ENCODE assay signal across 28 cellular contexts in genomic region chr16:49574826-49575225, GRCh38.
DNase-seq lines count a peak whose midpoint lies in the region; ATAC-seq, FAIRE-seq and TF ChIP-seq lines count a peak whose summit lies in the region.
"Had no signal": no experiment of that assay in that cellular context is flagged by ENCODE, and none has a peak within 500 bp of the region (broad histone marks: within the 10 kb centered on the region; RNA-seq: fewer than 3 reads in every experiment).

No MANE protein-coding gene starts in this region.

- H3K36me3 Mint-ChIP-seq in T-helper 2 cell treated with Interferon-gamma antibody and Interleukin-4, amounts not matched to agents 5 μg/mL and 100 μg/mL, for 36 hours (ENCODE audit: low read depth), result no peaks in the 10 kb centered on the region
- H3K36me3 Mint-ChIP-seq: activated naive CD8-positive, alpha-beta T cell treated with anti-CD3 and anti-CD28 coated beads, Interleukin-2, amount 10 ng/mL, durations not matched to agents 7 days and 5 days; CD8-positive, alpha-beta T cell had no signal

- intact Hi-C loops in pancreas (cut with DNase I), result no loop called here

- H3K4me3 ChIP-seq in SU-DHL-6 (ENCODE audit: insufficient read depth, low read length, poor library complexity, severe bottlenecking) (no peak overlapping the region), mesodermal cell (ENCODE audit: extremely low read depth, insufficient read depth, low read length, poor library complexity, severe bottlenecking) (no peak overlapping the region), tibial nerve (no peak overlapping the region), pancreas (no peak overlapping the region)
- H3K4me3 ChIP-seq: gastroesophageal sphincter, right atrium auricular region, SK-N-MC had no signal

- H3K4me1 Mint-ChIP-seq in T-helper 2 cell treated with Interferon-gamma antibody and Interleukin-4, amounts not matched to agents 5 μg/mL and 100 μg/mL, for 36 hours (ENCODE audit: low read depth), result no peaks in the 10 kb centered on the region
- H3K4me1 Mint-ChIP-seq: activated CD4-positive, alpha-beta T cell treated with anti-CD3 and anti-CD28 coated beads for 36 hours; activated naive CD8-positive, alpha-beta T cell treated with anti-CD3 and anti-CD28 coated beads, Interleukin-2, amount 10 ng/mL, durations not matched to agents 7 days and 5 days; central memory CD8-positive, alpha-beta T cell had no signal

- no peaks in the 10 kb centered on the region for H4K20me1 ChIP-seq in SU-DHL-6 (ENCODE audit: low read depth, low read length)

- no peak overlapping the region for H3K27ac Mint-ChIP-seq in T-helper 2 cell treated with Interferon-gamma antibody and Interleukin-4, amounts not matched to agents 5 μg/mL and 100 μg/mL, for 36 hours
- H3K27ac Mint-ChIP-seq: activated CD4-positive, alpha-beta T cell treated with anti-CD3 and anti-CD28 coated beads for 36 hours; activated naive CD8-positive, alpha-beta T cell treated with anti-CD3 and anti-CD28 coated beads, Interleukin-2, amount 10 ng/mL, durations not matched to agents 7 days and 5 days; CD8-positive, alpha-beta T cell; T-helper 1 cell treated with Interleukin-12 subunit alpha and Interleukin-12 subunit beta and Interleukin-4 antibody, amounts not matched to agents 30 μg/mL and 1 μg/mL, for 36 hours had no signal

- no peak overlapping the region for H3K27ac ChIP-seq in SU-DHL-6 (ENCODE audit: low read depth, low read length)
- peak overlapping the region; percentile 33 for H3K27ac ChIP-seq in mesodermal cell (ENCODE audit: low read depth, low read length, severe bottlenecking)
- peak overlapping the region in 3 of 4 donors; percentile 10 to 74 (median 20) for H3K27ac ChIP-seq in tibial nerve
- H3K27ac ChIP-seq in pancreas, result no peak overlapping the region
- H3K27ac ChIP-seq: gastroesophageal sphincter, HL-60, parathyroid adenoma, right atrium auricular region, SK-N-MC had no signal

- ATAC-seq in HG03159 (IDR thresholded peaks at IDR 0.05; ENCODE audit: unreplicated experiment), result no peak
- ATAC-seq in pancreas, result no peak
- ATAC-seq: activated CD4-positive, alpha-beta T cell treated with anti-CD3 and anti-CD28 coated beads for 36 hours; CD8-positive, alpha-beta T cell had no signal

- no peak overlapping the region for H3K4me3 Mint-ChIP-seq in T-helper 2 cell treated with Interferon-gamma antibody and Interleukin-4, amounts not matched to agents 5 μg/mL and 100 μg/mL, for 36 hours
- H3K4me3 Mint-ChIP-seq: activated CD4-positive, alpha-beta T cell treated with anti-CD3 and anti-CD28 coated beads for 36 hours; activated naive CD8-positive, alpha-beta T cell treated with anti-CD3 and anti-CD28 coated beads, Interleukin-2, amount 10 ng/mL, durations not matched to agents 7 days and 5 days; CD8-positive, alpha-beta T cell; central memory CD8-positive, alpha-beta T cell; nephron progenitor cell; T-helper 1 cell treated with Interleukin-12 subunit alpha and Interleukin-12 subunit beta and Interleukin-4 antibody, amounts not matched to agents 30 μg/mL and 1 μg/mL, for 36 hours had no signal

- H3K36me3 ChIP-seq in SU-DHL-6 (ENCODE audit: low read length) (no peaks in the 10 kb centered on the region), mesodermal cell (ENCODE audit: control insufficient read depth, insufficient read depth, low read length) (peaks cover 10% of the 10 kb centered on the region), tibial nerve (no peaks in the 10 kb centered on the region), pancreas (no peaks in the 10 kb centered on the region)
- H3K36me3 ChIP-seq: right atrium auricular region had no signal

- no peaks in the 10 kb centered on the region for H3F3A ChIP-seq in SU-DHL-6 (ENCODE audit: insufficient read depth)

- TF ChIP-seq CTCF in SU-DHL-6 (IDR thresholded peaks at IDR 0.05; ENCODE audit: insufficient read depth, low read length, poor library complexity, severe bottlenecking), result no peak
- no peak for TF ChIP-seq CTCF in tibial nerve (IDR thresholded peaks at IDR 0.05)
- TF ChIP-seq CTCF in pancreas (IDR thresholded peaks at IDR 0.05), result no peak

- no peak for FAIRE-seq in pancreas (lab: Jason Lieb, UNC)
- FAIRE-seq: astrocyte had no signal

- WGBS in mesodermal cell (ENCODE audit: insufficient coverage in 2 of 2), 2 experiments, result 87 to 92% methylated on average over 11 of the region's 12 CpGs
- 82 to 86% methylated on average over 12 of the region's 12 CpGs for WGBS in tibial nerve, 2 donors
- 94 to 95% methylated on average over 12 of the region's 12 CpGs for WGBS in pancreas, 2 donors

- no peak overlapping the region for H3K9ac ChIP-seq in SU-DHL-6 (ENCODE audit: low read length)
- H3K9ac ChIP-seq: parathyroid adenoma had no signal

- H3K79me2 ChIP-seq in SU-DHL-6 (ENCODE audit: insufficient read depth, low read length), result no peaks in the 10 kb centered on the region
- H3K79me2 ChIP-seq: parathyroid adenoma had no signal

- TF ChIP-seq EP300 in tibial nerve (IDR thresholded peaks at IDR 0.05), result no peak

- no peaks in the 10 kb centered on the region for H3K9me2 ChIP-seq in SU-DHL-6 (replicated peaks; ENCODE audit: insufficient read depth, low read length)

- no peaks in the 10 kb centered on the region for H3K9me3 Mint-ChIP-seq in T-helper 2 cell treated with Interferon-gamma antibody and Interleukin-4, amounts not matched to agents 5 μg/mL and 100 μg/mL, for 36 hours
- H3K9me3 Mint-ChIP-seq: activated naive CD8-positive, alpha-beta T cell treated with anti-CD3 and anti-CD28 coated beads, Interleukin-2, amount 10 ng/mL, durations not matched to agents 7 days and 5 days; CD8-positive, alpha-beta T cell; central memory CD8-positive, alpha-beta T cell; T-helper 1 cell treated with Interleukin-12 subunit alpha and Interleukin-12 subunit beta and Interleukin-4 antibody, amounts not matched to agents 30 μg/mL and 1 μg/mL, for 36 hours had no signal

- no peaks in the 10 kb centered on the region for H3K27me3 Mint-ChIP-seq in T-helper 2 cell treated with Interferon-gamma antibody and Interleukin-4, amounts not matched to agents 5 μg/mL and 100 μg/mL, for 36 hours (ENCODE audit: low read depth)
- H3K27me3 Mint-ChIP-seq: activated CD4-positive, alpha-beta T cell treated with anti-CD3 and anti-CD28 coated beads for 36 hours; activated naive CD8-positive, alpha-beta T cell treated with anti-CD3 and anti-CD28 coated beads, Interleukin-2, amount 10 ng/mL, durations not matched to agents 7 days and 5 days had no signal

- no peaks in the 10 kb centered on the region for H3K27me3 ChIP-seq in SU-DHL-6 (ENCODE audit: low read length)
- H3K27me3 ChIP-seq in tibial nerve, result no peaks in the 10 kb centered on the region
- no peaks in the 10 kb centered on the region for H3K27me3 ChIP-seq in pancreas
- H3K27me3 ChIP-seq: gastroesophageal sphincter, right atrium auricular region had no signal

- peak overlapping the region; percentile 56 for H2AFZ ChIP-seq in SU-DHL-6 (ENCODE audit: low read depth, low read length, severe bottlenecking)
- H2AFZ ChIP-seq: parathyroid adenoma had no signal

- no peak for TF ChIP-seq POLR2A in tibial nerve (IDR thresholded peaks at IDR 0.05)

- DNase-seq in NCI-H2171 treated with DMSO at 0.1 percent for 48 hours (lab: John Stamatoyannopoulos, UW) (peak; percentile 62), NCI-H2171 (lab: John Stamatoyannopoulos, UW) (no peak), tibial nerve (ENCODE audit: low spot score in 2 of 2) (no peak), pancreas (no peak)
- no peak for DNase-seq in T-helper 2 cell treated with Interferon-gamma antibody and Interleukin-4, amounts not matched to agents 5 μg/mL and 100 μg/mL, for 36 hours (ENCODE audit: low spot score)
- DNase-seq: 8988T; activated CD4-positive, alpha-beta T cell treated with anti-CD3 and anti-CD28 coated beads for 36 hours; activated CD8-positive, alpha-beta memory T cell treated with anti-CD3 and anti-CD28 coated beads for 24 hours; activated effector memory CD4-positive, alpha-beta T cell treated with anti-CD3 and anti-CD28 coated beads, Interleukin-2, amount 50 U/mL, for 16 hours; activated naive CD8-positive, alpha-beta T cell treated with anti-CD3 and anti-CD28 coated beads, Interleukin-2, amount 10 ng/mL, durations not matched to agents 7 days and 5 days; GOT3; NCI-H1048; NCI-H1930; NCI-H69; nephron progenitor cell; stimulated activated CD4-positive, alpha-beta T cell treated with anti-CD3 and anti-CD28 coated beads, Interleukin-4, amount 100 ng/mL, for 1 hour had no signal

- H3K4me1 ChIP-seq in mesodermal cell (ENCODE audit: control insufficient read depth, insufficient read depth, low read length, poor library complexity, severe bottlenecking) (peaks cover 3% of the 10 kb centered on the region), tibial nerve (peaks cover 0 to 48% (median 5%) of the 10 kb centered on the region in 4 donors), pancreas (no peaks in the 10 kb centered on the region)
- H3K4me1 ChIP-seq: parathyroid adenoma had no signal

- H3K9me3 ChIP-seq in SU-DHL-6 (ENCODE audit: insufficient read depth, low read length) (no peaks in the 10 kb centered on the region), mesodermal cell (ENCODE audit: control insufficient read depth, low read length) (peaks cover 6% of the 10 kb centered on the region), tibial nerve (no peaks in the 10 kb centered on the region), pancreas (no peaks in the 10 kb centered on the region)
- H3K9me3 ChIP-seq: gastroesophageal sphincter, right atrium auricular region had no signal

- H3K4me2 ChIP-seq in SU-DHL-6 (ENCODE audit: low read depth, low read length, poor library complexity, severe bottlenecking), result peak overlapping the region; percentile 21

Comparison
In these comparisons a context has a peak if more than half of its experiments do, and no peak if none do; other contexts are left out.
1. H3K27ac ChIP-seq: peak in mesodermal cell (single experiment) and tibial nerve (3 of 4); none in SU-DHL-6 (single experiment) and pancreas (0 of 4).